ENCODE assay signal across 10 cellular contexts in the genomic region with DNA sequence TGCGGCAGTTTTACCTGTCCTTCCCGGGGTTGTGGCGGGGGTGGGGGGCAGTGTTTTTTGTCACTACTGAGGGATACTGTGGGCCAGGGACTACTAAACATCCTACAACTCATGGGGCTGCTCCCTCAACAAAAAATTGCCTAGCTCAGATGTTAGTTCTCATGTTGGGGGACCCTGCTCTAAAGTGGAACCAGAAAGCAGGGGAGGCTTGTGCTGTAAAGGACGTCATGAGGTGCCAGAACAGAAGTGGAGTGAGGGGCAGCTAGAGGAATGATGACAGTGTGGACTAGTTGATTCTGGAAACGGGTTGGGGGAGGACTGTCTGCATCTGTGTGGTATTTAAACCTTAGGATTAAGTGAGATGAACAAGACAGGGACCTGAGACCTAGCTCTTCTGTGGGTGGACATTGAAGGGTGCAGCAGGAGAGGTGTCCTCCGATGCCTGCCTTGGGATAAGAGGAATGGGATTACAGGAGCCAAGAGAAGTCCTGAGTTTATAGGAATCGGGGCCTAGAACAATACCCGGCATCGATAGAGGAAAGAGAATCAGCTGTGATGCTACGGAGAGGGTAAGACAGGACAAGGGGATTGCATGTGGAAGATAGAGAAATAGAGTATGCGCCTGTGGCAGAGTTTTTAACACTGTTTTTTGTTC. TPM values are rescaled to one million over a fixed set of nuclear protein-coding genes. Genes with fewer than 3 reads are reported as not detected.
DNase-seq lines count a peak whose midpoint lies in the region; ATAC-seq, FAIRE-seq and TF ChIP-seq lines count a peak whose summit lies in the region.
"Had no signal": no experiment of that assay in that cellular context is flagged by ENCODE, and none has a peak within 500 bp of the region (broad histone marks: within the 10 kb centered on the region; RNA-seq: fewer than 3 reads in every experiment).

No MANE protein-coding gene starts in this region.

- no peak for FAIRE-seq in endothelial cell of umbilical vein (lab: Jason Lieb, UNC)

- no peaks in the 10 kb centered on the region for H3K27me3 Mint-ChIP-seq in activated naive CD4-positive, alpha-beta T cell treated with anti-CD3 and anti-CD28 coated beads for 36 hours (ENCODE audit: low read depth)

- H3K79me2 ChIP-seq in PC-9 (ENCODE audit: low read depth): peaks cover 47% of the 10 kb centered on the region
- peaks cover 49% of the 10 kb centered on the region for H3K79me2 ChIP-seq in endothelial cell of umbilical vein (ENCODE audit: control insufficient read depth, insufficient read depth, low read length)

- peak overlapping the region; percentile 94 for H3K27ac Mint-ChIP-seq in activated naive CD4-positive, alpha-beta T cell treated with anti-CD3 and anti-CD28 coated beads for 36 hours
- H3K27ac Mint-ChIP-seq in stimulated activated effector memory CD8-positive, alpha-beta T cell treated with anti-CD3 and anti-CD28 coated beads, Interleukin-12 subunit alpha, Interleukin-12 subunit beta, amount 100 ng/mL, for 72 hours: peak overlapping the region; percentile 96

- no peaks in the 10 kb centered on the region for H3K9me2 ChIP-seq in PC-9 (ENCODE audit: insufficient read depth)

- dilution Hi-C loops in endothelial cell of umbilical vein (cut with MboI; ENCODE audit: extremely low pct_ligation_motif_present, low sequenced_read_pairs): no loop called here

- BruUV-seq in PC-9 (replicated peaks; lab: Mats Ljungman, UMichigan) (no TSS peak), endothelial cell of umbilical vein (replicated peaks; lab: Mats Ljungman, UMichigan) (no TSS peak)

- no peak for DNase-seq in activated naive CD4-positive, alpha-beta T cell treated with anti-CD3 and anti-CD28 coated beads for 36 hours
- DNase-seq in activated naive CD4-positive, alpha-beta T cell (lab: John Stamatoyannopoulos, UW): no peak
- DNase-seq in PC-9 (no peak), endothelial cell of umbilical vein (ENCODE audit: low read depth, low spot score) (no peak), NCI-H774 (lab: John Stamatoyannopoulos, UW) (no peak), NAMALWA (ENCODE audit: low spot score) (no peak), GDM1 (lab: John Stamatoyannopoulos, UW) (no peak)
- no peak for DNase-seq in stimulated activated effector memory CD8-positive, alpha-beta T cell treated with anti-CD3 and anti-CD28 coated beads, Interleukin-12 subunit alpha, Interleukin-12 subunit beta, amount 100 ng/mL, for 72 hours (ENCODE audit: low spot score in 2 of 2)
- DNase-seq: dermis blood vessel endothelial cell, NCI-H146 had no signal

- no peaks in the 10 kb centered on the region for H3K9me1 ChIP-seq in endothelial cell of umbilical vein (replicated peaks; ENCODE audit: control insufficient read depth, extremely low read depth, insufficient read depth, low read length)

- TF ChIP-seq CTCF in PC-9 (conservative IDR thresholded peaks at IDR 0.05) (no peak), endothelial cell of umbilical vein (IDR thresholded peaks at IDR 0.05; ENCODE audit: extremely low read depth in 1 of 2, insufficient read depth in 1 of 2, low read depth in 1 of 2, low read length in 2 of 2) (no peak)

- peak overlapping the region; percentile 85 for H3K4me2 ChIP-seq in PC-9
- peak overlapping the region; percentile 89 for H3K4me2 ChIP-seq in endothelial cell of umbilical vein (ENCODE audit: insufficient read depth, low read length)

- H3K36me3 Mint-ChIP-seq in activated naive CD4-positive, alpha-beta T cell treated with anti-CD3 and anti-CD28 coated beads for 36 hours (ENCODE audit: low read depth): peaks cover 63% of the 10 kb centered on the region
- H3K36me3 Mint-ChIP-seq in stimulated activated effector memory CD8-positive, alpha-beta T cell treated with anti-CD3 and anti-CD28 coated beads, Interleukin-12 subunit alpha, Interleukin-12 subunit beta, amount 100 ng/mL, for 72 hours: peaks cover 81% of the 10 kb centered on the region

- H3K36me3 ChIP-seq in PC-9 (ENCODE audit: low read depth): peaks cover 50% of the 10 kb centered on the region
- peaks cover 36 to 45% of the 10 kb centered on the region in 2 experiments for H3K36me3 ChIP-seq in endothelial cell of umbilical vein (ENCODE audit: control insufficient read depth in 2 of 2, extremely low read depth in 1 of 2, insufficient read depth in 2 of 2, low read length in 2 of 2)

- no peaks in the 10 kb centered on the region for H3K9me3 ChIP-seq in PC-9 (ENCODE audit: insufficient read depth, low read depth)
- no peaks in the 10 kb centered on the region for H3K9me3 ChIP-seq in endothelial cell of umbilical vein (replicated peaks; ENCODE audit: control insufficient read depth, insufficient read depth, low read length)

- no peak for ATAC-seq in stimulated activated effector memory CD8-positive, alpha-beta T cell treated with anti-CD3 and anti-CD28 coated beads, Interleukin-12 subunit alpha, Interleukin-12 subunit beta, amount 100 ng/mL, for 72 hours

- intact Hi-C loops in activated naive CD4-positive, alpha-beta T cell treated with anti-CD3 and anti-CD28 coated beads for 36 hours (cut with micrococcal nuclease): loop anchor here (5.0 kb wide), 1 partner anchor 397 kb away; no protein-coding TSS in a partner anchor
- intact Hi-C loops in PC-9 (cut with micrococcal nuclease; ENCODE audit: unreplicated experiment) (no loop called here), endothelial cell of umbilical vein (cut with micrococcal nuclease) (no loop called here)

- H3K9ac ChIP-seq in endothelial cell of umbilical vein (replicated peaks; ENCODE audit: extremely low read depth, insufficient read depth, low read length): peak overlapping the region; percentile 22

- H3K27me3 ChIP-seq in PC-9 (ENCODE audit: insufficient read depth, low read depth) (no peaks in the 10 kb centered on the region), endothelial cell of umbilical vein (ENCODE audit: control insufficient read depth in 2 of 2, insufficient read depth in 2 of 2, low read length in 2 of 2) (no peaks in the 10 kb centered on the region)

- H3K27ac ChIP-seq in PC-9 (peak overlapping the region; percentile 89), endothelial cell of umbilical vein (ENCODE audit: insufficient read depth, low read depth, low read length) (no peak overlapping the region)

- H3K4me1 ChIP-seq in PC-9 (replicated peaks; ENCODE audit: insufficient read depth): peaks cover 14% of the 10 kb centered on the region
- H3K4me1 ChIP-seq in endothelial cell of umbilical vein (ENCODE audit: control insufficient read depth, extremely low read depth, insufficient read depth, low read length): peaks cover 24% of the 10 kb centered on the region

- H3K4me1 Mint-ChIP-seq in activated naive CD4-positive, alpha-beta T cell treated with anti-CD3 and anti-CD28 coated beads for 36 hours (ENCODE audit: low read depth): peaks cover 63% of the 10 kb centered on the region
- H3K4me1 Mint-ChIP-seq in stimulated activated effector memory CD8-positive, alpha-beta T cell treated with anti-CD3 and anti-CD28 coated beads, Interleukin-12 subunit alpha, Interleukin-12 subunit beta, amount 100 ng/mL, for 72 hours: peaks cover 57% of the 10 kb centered on the region

- peak; percentile 55 for TF ChIP-seq POLR2A in endothelial cell of umbilical vein (IDR thresholded peaks at IDR 0.05; ENCODE audit: low read depth, low read length)

- POLR2A ChIA-PET in PC-9 (lab: Charles Lee; ENCODE audit: unreplicated experiment) (interaction anchor here (0.6 to 0.7 kb wide), 2 partner anchors 762 to 1067 kb away, joined by 3 to 15 read pairs; no protein-coding TSS in a partner anchor), endothelial cell of umbilical vein (lab: Charles Lee) (no interaction called here)

- H3F3A ChIP-seq in PC-9 (ENCODE audit: insufficient read depth, low read depth): peaks cover 73% of the 10 kb centered on the region

- H3K9me3 Mint-ChIP-seq in activated naive CD4-positive, alpha-beta T cell treated with anti-CD3 and anti-CD28 coated beads for 36 hours: no peaks in the 10 kb centered on the region
- H3K9me3 Mint-ChIP-seq in stimulated activated effector memory CD8-positive, alpha-beta T cell treated with anti-CD3 and anti-CD28 coated beads, Interleukin-12 subunit alpha, Interleukin-12 subunit beta, amount 100 ng/mL, for 72 hours: no peaks in the 10 kb centered on the region

- CTCF ChIA-PET in activated naive CD4-positive, alpha-beta T cell treated with anti-CD3 and anti-CD28 coated beads for 36 hours (lab: Charles Lee): interaction anchor here (0.6 to 3.1 kb wide), 2 partner anchors 201 to 208 kb away, joined by 4 to 12 read pairs; no protein-coding TSS in a partner anchor
- CTCF ChIA-PET in PC-9 (lab: Charles Lee): no interaction called here
- CTCF ChIA-PET in endothelial cell of umbilical vein (lab: Charles Lee): interaction anchor here (1.2 to 3.9 kb wide), 4 partner anchors 148 to 398 kb away, joined by 3 to 16 read pairs (median 7); no protein-coding TSS in a partner anchor

- no peak overlapping the region for H2AFZ ChIP-seq in PC-9
- no peak overlapping the region for H2AFZ ChIP-seq in endothelial cell of umbilical vein (ENCODE audit: low read depth, low read length)

- H3K4me3 Mint-ChIP-seq in activated naive CD4-positive, alpha-beta T cell treated with anti-CD3 and anti-CD28 coated beads for 36 hours: peak overlapping the region; percentile 99
- peak overlapping the region; percentile 92 for H3K4me3 Mint-ChIP-seq in stimulated activated effector memory CD8-positive, alpha-beta T cell treated with anti-CD3 and anti-CD28 coated beads, Interleukin-12 subunit alpha, Interleukin-12 subunit beta, amount 100 ng/mL, for 72 hours

- H4K20me1 ChIP-seq in PC-9 (ENCODE audit: insufficient read depth): peaks cover 69% of the 10 kb centered on the region
- H4K20me1 ChIP-seq in endothelial cell of umbilical vein (replicated peaks; ENCODE audit: control insufficient read depth, extremely low read depth, insufficient read depth, low read length): peaks cover 2% of the 10 kb centered on the region

- no peak overlapping the region; the same call in 1 of the 2 replicates for H3K4me3 ChIP-seq in PC-9
- H3K4me3 ChIP-seq in endothelial cell of umbilical vein (replicated peaks in 1 of 3; ENCODE audit: insufficient read depth in 1 of 3, low read depth in 1 of 3, low read length in 3 of 3): peak overlapping the region in 1 of 3 experiments; percentile 33

TF ChIP-seq in endothelial cell of umbilical vein, 7 proteins besides CTCF, POLR2A, EP300 and RAD21 (continues in another document):
- TF ChIP-seq JUN (IDR thresholded peaks at IDR 0.05; ENCODE audit: borderline replicate concordance, insufficient read depth, insufficient read length, low read depth): no peak

RNA-seq across cellular contexts. Expression of a gene that starts 2.7 kb away (rescaled TPM):
- 1,000 to 10,000 TPM; 2,225 to 2,255 TPM for total RNA-seq in activated naive CD4-positive, alpha-beta T cell treated with anti-CD3 and anti-CD28 coated beads for 36 hours
- total RNA-seq in PC-9 (2021): 1,090 and 1,251 TPM in 2 replicates
- 1,337 and 1,355 TPM in 2 replicates for total RNA-seq in endothelial cell of umbilical vein
- polyA plus RNA-seq in endothelial cell of umbilical vein: 975 and 1,137 TPM in 2 replicates
- polyA plus RNA-seq in endothelial cell of umbilical vein (2011; cell fraction: cytosol; rRNA removed): 3,338 and 4,040 TPM in 2 replicates
- polyA plus RNA-seq in endothelial cell of umbilical vein (2011; cell fraction: nucleus; rRNA removed): 767 and 904 TPM in 2 replicates
- polyA plus RNA-seq in endothelial cell of umbilical vein (2012): 4,052 and 5,308 TPM in 2 replicates
- polyA minus RNA-seq in endothelial cell of umbilical vein: 521 and 829 TPM in 2 replicates
- polyA minus RNA-seq in endothelial cell of umbilical vein (2011; cell fraction: cytosol; rRNA and poly(A)+ RNA removed): 362 TPM
- 83.9 and 84.4 TPM in 2 replicates for polyA minus RNA-seq in endothelial cell of umbilical vein (2011; cell fraction: nucleus; rRNA and poly(A)+ RNA removed)
